In the genomic region with DNA sequence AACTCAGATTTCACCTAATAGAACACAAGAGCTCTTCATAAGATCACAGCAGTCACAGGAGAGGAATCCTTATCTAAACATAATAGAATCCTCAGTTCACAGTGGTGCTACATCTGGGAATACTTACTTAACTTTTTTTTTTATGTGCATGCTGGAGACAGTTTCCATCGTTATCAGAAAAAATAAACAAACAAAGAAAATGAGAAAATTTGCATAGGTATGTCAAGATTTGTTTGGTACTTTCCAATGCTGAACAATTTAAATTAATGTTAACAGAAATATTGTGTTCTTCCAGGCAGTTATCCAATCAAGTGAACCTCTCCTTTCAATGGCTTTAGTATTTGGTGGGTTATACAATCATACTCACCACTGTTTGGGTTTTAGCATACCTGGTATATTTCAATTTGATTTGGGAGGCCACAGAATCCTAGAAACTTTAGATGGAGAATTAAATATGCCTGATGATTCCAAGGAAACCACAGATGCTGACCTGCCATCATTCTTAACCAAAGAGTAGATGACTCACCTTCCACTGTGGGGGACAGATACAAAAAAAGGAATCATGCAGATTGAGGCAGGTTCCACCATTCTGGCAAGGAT, we compare ENCODE assay signal across 11 cellular contexts. TPM values are rescaled to one million over a fixed set of nuclear protein-coding genes. Genes with fewer than 3 reads are reported as not detected.
DNase-seq lines count a peak whose midpoint lies in the region; ATAC-seq and TF ChIP-seq lines count a peak whose summit lies in the region.
"Had no signal": no experiment of that assay in that cellular context is flagged by ENCODE, and none has a peak within 500 bp of the region (broad histone marks: within the 10 kb centered on the region; RNA-seq: fewer than 3 reads in every experiment).

No MANE protein-coding gene starts in this region.

- no peaks in the 10 kb centered on the region for H3K9me2 ChIP-seq in GM23248 (ENCODE audit: insufficient read depth)

- peaks cover 14% of the 10 kb centered on the region; the same call in 1 of the 2 replicates for H3F3A ChIP-seq in GM23248 (ENCODE audit: insufficient read depth)

- 0% methylated on average over 1 of the region's 1 CpG for WGBS in GM23248 (ENCODE audit: low coverage in 1 of 2, low lambda C conversion rate in 2 of 2, missing lambda C conversion rate in 2 of 2), 2 experiments

- H2AFZ ChIP-seq in GM23248, result no peak overlapping the region

- H3K9me3 ChIP-seq in GM23248 (ENCODE audit: low read depth), result no peaks in the 10 kb centered on the region
- H3K9me3 ChIP-seq: pancreas had no signal

- no peak for TF ChIP-seq CTCF in fibroblast of mammary gland (conservative IDR thresholded peaks at IDR 0.05; ENCODE audit: control insufficient read depth, insufficient read depth, low read depth, low read length)

- peak overlapping the region; percentile 25 for H3K4me2 ChIP-seq in GM23248 (ENCODE audit: unreplicated experiment)

- H3K4me1 ChIP-seq in GM23248 (ENCODE audit: insufficient read depth), result peaks cover 13% of the 10 kb centered on the region
- H3K4me1 ChIP-seq: pancreas had no signal

- H3K27me3 ChIP-seq in GM23248 (replicated peaks; ENCODE audit: insufficient read depth), result no peaks in the 10 kb centered on the region
- H3K27me3 ChIP-seq: pancreas had no signal

- ATAC-seq in HG03342 (IDR thresholded peaks at IDR 0.05; ENCODE audit: unreplicated experiment), result no peak
- no peak for ATAC-seq in HG02763 (IDR thresholded peaks at IDR 0.05; ENCODE audit: unreplicated experiment)

- H3K27ac ChIP-seq in GM23248, result peak overlapping the region; percentile 52
- H3K27ac ChIP-seq: pancreas had no signal

- H3K9ac ChIP-seq in GM23248, result peak overlapping the region; percentile 8

- in situ Hi-C loops in GM23248 (cut with MboI), result no loop called here
- in situ Hi-C loops in SK-MEL-5 (cut with HindIII; ENCODE audit: low pct_unique_long_range_greater_than_20kb, low sequenced_read_pairs), result no loop called here

- no peaks in the 10 kb centered on the region for H3K79me2 ChIP-seq in GM23248 (ENCODE audit: insufficient read depth)

- no peaks in the 10 kb centered on the region for H4K20me1 ChIP-seq in GM23248 (ENCODE audit: insufficient read depth)

- DNase-seq in GM23248, result peak; percentile 74
- peak; percentile 30 for DNase-seq in SK-MEL-5 (ENCODE audit: low read depth, low spot score)
- peak; percentile 77 for DNase-seq in fibroblast of mammary gland (ENCODE audit: low read depth)
- DNase-seq in skeletal muscle cell (ENCODE audit: low read depth), result peak; percentile 36
- no peak for DNase-seq in activated T-cell treated with anti-CD3 and anti-CD28 coated beads, Interleukin-2, amount 50 U/mL, for 48 hours
- no peak for DNase-seq in activated CD4-positive, alpha-beta T cell treated with anti-CD3 and anti-CD28 coated beads, Interleukin-2, amount 50 U/mL, for 1 hour
- DNase-seq: DMS153, NCI-H69, pancreas had no signal

- no peaks in the 10 kb centered on the region for H3K36me3 ChIP-seq in GM23248 (ENCODE audit: low read depth)
- H3K36me3 ChIP-seq: pancreas had no signal

- H3K4me3 ChIP-seq in GM23248 (no peak overlapping the region), fibroblast of mammary gland (ENCODE audit: control insufficient read depth, low read depth, low read length) (no peak overlapping the region), skeletal muscle cell (ENCODE audit: low read depth, low read length) (no peak overlapping the region)
- H3K4me3 ChIP-seq: pancreas had no signal

RNA-seq across cellular contexts. Expression of gene CUBN, which starts 6.4 kb away (rescaled TPM):
- total RNA-seq in GM23248 (2014; rRNA removed; shearing (Covaris generic)), result 0.65 and 2.8 TPM in 2 replicates
- polyA plus RNA-seq in GM23248 (2016; fragmentation: Nextera tagmentation; extraction: Ambion mirVana), result 0.23 and 0.41 TPM in 2 replicates
- 4.9 and 7.8 TPM in 2 replicates for total RNA-seq in SK-MEL-5 (2014; rRNA removed; shearing (Covaris generic))
- 1.7 and 3.4 TPM in 2 replicates for polyA plus RNA-seq in SK-MEL-5 (2015; cell fraction: cytosol; rRNA removed)
- polyA plus RNA-seq in SK-MEL-5 (2015; cell fraction: nucleus; rRNA removed), result 4.2 and 6.7 TPM in 2 replicates

Comparison
In these comparisons a context has a peak if more than half of its experiments do, and no peak if none do; other contexts are left out.
1. DNase-seq: peak in GM23248 (single experiment), SK-MEL-5 (single experiment), fibroblast of mammary gland (single experiment) and skeletal muscle cell (single experiment); none in activated T-cell treated with anti-CD3 and anti-CD28 coated beads, Interleukin-2, amount 50 U/mL, for 48 hours (0 of 2) and activated CD4-positive, alpha-beta T cell treated with anti-CD3 and anti-CD28 coated beads, Interleukin-2, amount 50 U/mL, for 1 hour (single experiment).